16 cellular contexts compared by ENCODE assay signal in the genomic region with DNA sequence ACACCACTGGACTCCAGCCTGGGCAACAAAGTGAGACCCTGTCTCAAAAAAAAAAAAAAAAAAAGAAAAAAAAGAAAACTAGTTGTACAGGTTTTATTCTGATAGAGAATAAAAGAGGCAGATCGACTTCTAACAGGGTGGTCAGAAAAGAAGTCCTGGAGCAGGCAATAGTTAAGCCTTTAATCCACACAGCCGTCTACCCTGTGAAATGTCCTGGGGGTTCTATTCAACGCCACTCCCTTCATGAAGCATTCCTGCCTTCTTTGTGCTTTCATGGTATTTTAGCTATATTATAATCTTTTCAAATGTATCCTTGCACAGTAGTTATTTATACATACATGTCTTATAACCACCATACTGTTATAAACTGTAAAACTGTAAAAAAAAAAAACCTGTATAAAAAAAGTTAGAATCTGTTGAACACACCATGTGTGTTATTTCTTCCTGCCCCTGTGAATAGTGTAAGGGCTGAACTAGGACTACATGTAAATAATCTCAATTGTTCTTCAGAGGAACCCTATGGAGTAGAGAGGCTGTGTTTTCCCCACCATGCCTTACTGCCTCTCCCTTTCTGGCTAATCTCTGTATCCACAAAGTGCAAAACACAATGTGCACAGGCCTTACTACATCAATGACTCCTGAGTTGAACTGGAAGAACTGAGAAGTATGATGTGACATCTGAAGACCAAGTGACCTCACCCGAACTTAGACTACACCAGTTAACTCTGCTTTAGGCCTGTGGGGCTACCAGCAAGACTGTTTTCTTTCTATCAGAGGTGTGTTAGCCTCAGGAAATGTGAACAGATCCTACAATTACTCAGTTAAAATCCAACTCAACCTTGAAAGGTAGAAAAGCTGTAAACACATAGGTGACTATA.
"Had no signal": no experiment of that assay in that cellular context is flagged by ENCODE, and none has a peak within 500 bp of the region (broad histone marks: within the 10 kb centered on the region; RNA-seq: fewer than 3 reads in every experiment).

No MANE protein-coding gene starts in this region.

- H3K4me3 ChIP-seq: ascending aorta, cardiac muscle cell, heart left ventricle, right atrium auricular region, skin epidermis, tibial artery, vagina had no signal

- DNase-seq: activated effector memory CD4-positive, alpha-beta T cell treated with anti-CD3 and anti-CD28 coated beads, Interleukin-2, amount 50 U/mL, for 16 hours; activated naive CD8-positive, alpha-beta T cell treated with anti-CD3 and anti-CD28 coated beads, Interleukin-2, amount 10 ng/mL, durations not matched to agents 7 days and 5 days; activated T-cell treated with anti-CD3 and anti-CD28 coated beads for 4 hours; heart left ventricle; kidney; stimulated activated CD4-positive, alpha-beta T cell treated with anti-CD3 and anti-CD28 coated beads, Interleukin-4, amount 100 ng/mL, for 4 hours; T-helper 9 cell; tibial artery had no signal

- H3K4me1 ChIP-seq: ascending aorta had no signal

- H3K9me3 ChIP-seq: ascending aorta, heart left ventricle, neutrophil, right atrium auricular region, tibial artery, vagina had no signal

- H3K4me3 Mint-ChIP-seq: activated naive CD8-positive, alpha-beta T cell treated with anti-CD3 and anti-CD28 coated beads, Interleukin-2, amount 10 ng/mL, durations not matched to agents 7 days and 5 days had no signal

- H3K27me3 ChIP-seq: ascending aorta, cardiac muscle cell, heart left ventricle, neutrophil, right atrium auricular region, tibial artery, vagina had no signal

- H3K27ac Mint-ChIP-seq: activated naive CD8-positive, alpha-beta T cell treated with anti-CD3 and anti-CD28 coated beads, Interleukin-2, amount 10 ng/mL, durations not matched to agents 7 days and 5 days had no signal

- H3K27ac ChIP-seq: ascending aorta, cardiac muscle cell, neutrophil, right atrium auricular region, skin epidermis, tibial artery, vagina, VCaP had no signal

- H3K27me3 Mint-ChIP-seq: activated CD4-positive, alpha-beta T cell treated with anti-CD3 and anti-CD28 coated beads, Interleukin-2, amount 10 ng/mL, durations not matched to agents 24 days and 14 days; activated naive CD8-positive, alpha-beta T cell treated with anti-CD3 and anti-CD28 coated beads, Interleukin-2, amount 10 ng/mL, durations not matched to agents 7 days and 5 days had no signal

- H3K36me3 ChIP-seq: ascending aorta, cardiac muscle cell, heart left ventricle, neutrophil, right atrium auricular region, vagina had no signal
